Comparison of ENCODE assay signal across 22 cellular contexts in the genomic region with DNA sequence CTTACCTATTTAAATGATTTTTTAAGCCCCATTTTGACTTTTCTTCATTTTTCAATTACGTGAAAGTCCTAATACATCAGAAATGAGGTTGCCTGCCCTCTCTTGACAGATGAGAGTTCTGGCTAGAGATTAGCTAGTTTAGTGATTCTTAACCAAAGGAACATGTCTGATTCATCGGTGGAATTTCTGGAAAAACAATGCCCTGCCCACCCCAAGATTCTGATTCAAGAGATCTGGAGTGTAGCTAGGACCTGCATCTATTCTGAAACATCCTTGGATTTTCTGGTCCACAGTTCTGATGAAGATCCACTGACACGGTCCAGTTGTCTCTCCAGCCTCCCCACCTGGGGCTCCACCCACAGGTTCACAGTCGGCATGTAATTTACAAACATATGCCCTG.
DNase-seq lines count a peak whose midpoint lies in the region; ATAC-seq and TF ChIP-seq lines count a peak whose summit lies in the region.
"Had no signal": no experiment of that assay in that cellular context is flagged by ENCODE, and none has a peak within 500 bp of the region (broad histone marks: within the 10 kb centered on the region; RNA-seq: fewer than 3 reads in every experiment).

No MANE protein-coding gene starts in this region.

- H3K79me2 ChIP-seq in osteoblast (ENCODE audit: insufficient read depth, low read length), result no peaks in the 10 kb centered on the region

- DNase-seq in GM03348 (ENCODE audit: low spot score) (peak; percentile 47), amniotic stem cell (lab: John Stamatoyannopoulos, UW) (peak; percentile 6), fibroblast of peridontal ligament (ENCODE audit: extremely low read depth) (peak; percentile 31), osteoblast (ENCODE audit: insufficient read length, low spot score, missing footprints) (peak; percentile 79), NCI-H524 (lab: John Stamatoyannopoulos, UW) (no peak), cortex of kidney (lab: John Stamatoyannopoulos, UW) (no peak)
- no peak for DNase-seq in activated naive CD8-positive, alpha-beta T cell treated with anti-CD3 and anti-CD28 coated beads, Interleukin-2, amount 50 U/mL, for 24 hours
- DNase-seq: activated CD4-positive, CD25-positive, alpha-beta regulatory T cell treated with anti-CD3 and anti-CD28 coated beads, Interleukin-2, amount 50 U/mL, for 72 hours; activated naive CD4-positive, alpha-beta T cell; activated T-cell treated with anti-CD3 and anti-CD28 coated beads, Interleukin-2, amount 50 U/mL, for 24 hours; CD4-positive, alpha-beta memory T cell; kidney; mesendoderm; naive B cell; NCI-H1105 treated with DMSO at 0.1 percent for 48 hours; NCI-H2081 treated with DMSO at 0.1 percent for 48 hours; PC-9; SHP77 treated with DMSO at 0.1 percent for 48 hours; stimulated activated CD4-positive, alpha-beta T cell treated with anti-CD3 and anti-CD28 coated beads, Interleukin-2, amount 100 ng/mL, for 48 hours; stimulated activated naive CD4-positive, alpha-beta T cell had no signal

- no peak for ATAC-seq in activated naive CD8-positive, alpha-beta T cell treated with anti-CD3 and anti-CD28 coated beads, Interleukin-2, amount 50 U/mL, for 24 hours
- ATAC-seq in HG03460 (IDR thresholded peaks at IDR 0.05; ENCODE audit: unreplicated experiment), result no peak

- H3K4me1 ChIP-seq in osteoblast (ENCODE audit: insufficient read depth, low read length), result peaks cover 7% of the 10 kb centered on the region
- H3K4me1 ChIP-seq: ascending aorta had no signal

- H3K4me3 ChIP-seq in osteoblast (ENCODE audit: insufficient read depth, low read length), result no peak overlapping the region
- H3K4me3 ChIP-seq: ascending aorta, PC-9 had no signal

- no peaks in the 10 kb centered on the region for H3K36me3 Mint-ChIP-seq in activated naive CD8-positive, alpha-beta T cell treated with anti-CD3 and anti-CD28 coated beads, Interleukin-2, amount 50 U/mL, for 24 hours (ENCODE audit: low read depth)
- H3K36me3 Mint-ChIP-seq: CD4-positive, alpha-beta memory T cell had no signal

- no peaks in the 10 kb centered on the region for H3K4me1 Mint-ChIP-seq in activated naive CD8-positive, alpha-beta T cell treated with anti-CD3 and anti-CD28 coated beads, Interleukin-2, amount 50 U/mL, for 24 hours
- H3K4me1 Mint-ChIP-seq: CD4-positive, alpha-beta memory T cell; naive B cell had no signal

- H3K4me2 ChIP-seq in osteoblast (ENCODE audit: insufficient read depth, low read length), result no peak overlapping the region
- H3K4me2 ChIP-seq: PC-9 had no signal

- H2AFZ ChIP-seq in osteoblast (ENCODE audit: low read length), result no peak overlapping the region
- H2AFZ ChIP-seq: PC-9 had no signal

- peak; percentile 12 for TF ChIP-seq CTCF in osteoblast (IDR thresholded peaks at IDR 0.05; ENCODE audit: extremely low read depth, low read depth, low read length)

- H3K36me3 ChIP-seq in osteoblast (ENCODE audit: insufficient read depth, low read length), result no peaks in the 10 kb centered on the region
- H3K36me3 ChIP-seq: ascending aorta had no signal

- no peaks in the 10 kb centered on the region for H3K9me3 ChIP-seq in osteoblast (ENCODE audit: low read depth, low read length)
- H3K9me3 ChIP-seq: ascending aorta had no signal

- H3K9me3 Mint-ChIP-seq in activated naive CD8-positive, alpha-beta T cell treated with anti-CD3 and anti-CD28 coated beads, Interleukin-2, amount 50 U/mL, for 24 hours, result peaks cover 8% of the 10 kb centered on the region
- H3K9me3 Mint-ChIP-seq: activated T-cell treated with anti-CD3 and anti-CD28 coated beads, Interleukin-2, amount 50 U/mL, for 24 hours had no signal

- no peaks in the 10 kb centered on the region for H4K20me1 ChIP-seq in osteoblast (ENCODE audit: insufficient read depth, low read length)

- H3K27me3 Mint-ChIP-seq in activated naive CD8-positive, alpha-beta T cell treated with anti-CD3 and anti-CD28 coated beads, Interleukin-2, amount 50 U/mL, for 24 hours, result peaks cover 5% of the 10 kb centered on the region

- H3K4me3 Mint-ChIP-seq in activated naive CD8-positive, alpha-beta T cell treated with anti-CD3 and anti-CD28 coated beads, Interleukin-2, amount 50 U/mL, for 24 hours, result no peak overlapping the region
- H3K4me3 Mint-ChIP-seq: activated T-cell treated with anti-CD3 and anti-CD28 coated beads, Interleukin-2, amount 50 U/mL, for 24 hours; CD4-positive, alpha-beta memory T cell; naive B cell had no signal

- no peak overlapping the region for H3K27ac ChIP-seq in osteoblast (ENCODE audit: low read depth, low read length)
- H3K27ac ChIP-seq: ascending aorta, PC-9 had no signal

- no peak overlapping the region for H3K27ac Mint-ChIP-seq in activated naive CD8-positive, alpha-beta T cell treated with anti-CD3 and anti-CD28 coated beads, Interleukin-2, amount 50 U/mL, for 24 hours
- H3K27ac Mint-ChIP-seq: activated T-cell treated with anti-CD3 and anti-CD28 coated beads, Interleukin-2, amount 50 U/mL, for 24 hours; CD4-positive, alpha-beta memory T cell had no signal

- H3K27me3 ChIP-seq in osteoblast (ENCODE audit: insufficient read depth, low read length), result peaks cover 3% of the 10 kb centered on the region
- H3K27me3 ChIP-seq: ascending aorta had no signal

Comparison
In these comparisons a context has a peak if more than half of its experiments do, and no peak if none do; other contexts are left out.
1. DNase-seq: peak in GM03348 (single experiment), amniotic stem cell (single experiment), fibroblast of peridontal ligament (single experiment) and osteoblast (single experiment); none in NCI-H524 (0 of 2), activated naive CD8-positive, alpha-beta T cell treated with anti-CD3 and anti-CD28 coated beads, Interleukin-2, amount 50 U/mL, for 24 hours (single experiment) and cortex of kidney (single experiment).